ENCODE assay signal across 11 cellular contexts in genomic region chr3:79973917-79974595, GRCh38.
"Had no signal": no experiment of that assay in that cellular context is flagged by ENCODE, and none has a peak within 500 bp of the region (broad histone marks: within the 10 kb centered on the region; RNA-seq: fewer than 3 reads in every experiment).

No MANE protein-coding gene starts in this region.

- H3K4me1 Mint-ChIP-seq: nephron progenitor cell had no signal

- H3K4me3 Mint-ChIP-seq: activated CD4-positive, alpha-beta memory T cell treated with anti-CD3 and anti-CD28 coated beads for 36 hours; activated T-cell treated with anti-CD3 and anti-CD28 coated beads, Interleukin-2, amount 50 U/mL, for 4 hours; nephron progenitor cell; stimulated activated naive CD8-positive, alpha-beta T cell treated with anti-CD3 and anti-CD28 coated beads, Interleukin-15, Interleukin-2, amounts not matched to agents 100 ng/mL and 50 ng/mL, for 24 hours had no signal

- H3K27me3 ChIP-seq: ascending aorta, dorsolateral prefrontal cortex had no signal

- H3K27ac ChIP-seq: ascending aorta, dorsolateral prefrontal cortex had no signal

- H3K4me1 ChIP-seq: ascending aorta had no signal

- ATAC-seq: activated T-cell treated with anti-CD3 and anti-CD28 coated beads, Interleukin-2, amount 50 U/mL, for 4 hours had no signal

- FAIRE-seq: kidney had no signal

- H3K4me3 ChIP-seq: ascending aorta, dorsolateral prefrontal cortex had no signal

- H3K9me3 ChIP-seq: ascending aorta had no signal

- H3K27ac Mint-ChIP-seq: activated CD4-positive, alpha-beta memory T cell treated with anti-CD3 and anti-CD28 coated beads for 36 hours; nephron progenitor cell; stimulated activated naive CD8-positive, alpha-beta T cell treated with anti-CD3 and anti-CD28 coated beads, Interleukin-15, Interleukin-2, amounts not matched to agents 100 ng/mL and 50 ng/mL, for 24 hours had no signal

- H3K27me3 Mint-ChIP-seq: activated CD4-positive, alpha-beta memory T cell treated with anti-CD3 and anti-CD28 coated beads for 36 hours; stimulated activated naive CD8-positive, alpha-beta T cell treated with anti-CD3 and anti-CD28 coated beads, Interleukin-15, Interleukin-2, amounts not matched to agents 100 ng/mL and 50 ng/mL, for 24 hours had no signal

- DNase-seq: activated CD4-positive, alpha-beta memory T cell treated with anti-CD3 and anti-CD28 coated beads for 36 hours; activated gamma-delta T cell; activated T-cell treated with anti-CD3 and anti-CD28 coated beads, Interleukin-2, amount 50 U/mL, for 4 hours; cerebellar nuclear complex; dorsolateral prefrontal cortex; kidney; nephron progenitor cell; stimulated activated CD4-positive, alpha-beta T cell treated with anti-CD3 and anti-CD28 coated beads, Interleukin-4, amount 100 ng/mL, for 1 hour; T1000 had no signal

- H3K36me3 ChIP-seq: ascending aorta had no signal

- H3K36me3 Mint-ChIP-seq: activated CD4-positive, alpha-beta memory T cell treated with anti-CD3 and anti-CD28 coated beads for 36 hours had no signal
